In the genomic region with DNA sequence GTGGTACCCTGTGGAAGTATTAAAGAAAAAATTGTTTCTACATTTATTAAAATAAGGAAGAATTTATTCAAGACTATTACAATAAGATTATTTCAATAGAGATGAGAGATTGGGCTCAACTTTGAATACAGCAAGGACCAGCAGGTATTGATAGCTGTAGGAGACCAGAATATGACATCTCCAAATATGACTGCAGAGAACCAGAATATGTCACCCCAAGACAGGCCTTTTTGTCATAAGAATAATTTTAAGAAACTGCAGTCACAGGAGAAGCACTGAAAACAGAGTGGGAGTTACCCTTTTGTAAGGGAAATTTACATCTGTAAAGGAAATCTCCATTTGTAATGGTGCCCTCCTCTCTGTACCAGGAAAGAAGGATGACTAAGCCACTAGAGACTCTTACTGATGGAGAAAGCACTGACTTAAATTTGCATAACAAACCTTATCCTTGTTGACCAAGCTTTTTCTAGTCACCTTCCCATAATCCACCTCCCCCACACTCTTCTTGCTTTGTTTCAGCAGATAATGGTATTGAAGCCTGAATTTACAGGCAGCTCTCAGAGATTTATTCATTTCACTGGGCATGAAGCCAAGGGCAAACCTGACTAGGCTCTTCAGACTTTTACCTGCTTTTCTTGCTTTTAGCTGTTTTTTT, we compare ENCODE assay signal across 15 cellular contexts.
DNase-seq lines count a peak whose midpoint lies in the region; ATAC-seq and TF ChIP-seq lines count a peak whose summit lies in the region.
"Had no signal": no experiment of that assay in that cellular context is flagged by ENCODE, and none has a peak within 500 bp of the region (broad histone marks: within the 10 kb centered on the region; RNA-seq: fewer than 3 reads in every experiment).

No MANE protein-coding gene starts in this region.

- H3K27ac Mint-ChIP-seq in activated T-cell treated with anti-CD3 and anti-CD28 coated beads, Interleukin-2, amount 50 U/mL, for 72 hours: no peak overlapping the region
- H3K27ac Mint-ChIP-seq in WTC11: peak overlapping the region; percentile 97
- H3K27ac Mint-ChIP-seq in stimulated activated effector memory CD8-positive, alpha-beta T cell treated with anti-CD3 and anti-CD28 coated beads, Interleukin-12 subunit alpha, Interleukin-12 subunit beta, amount 100 ng/mL, for 72 hours: no peak overlapping the region

- TF ChIP-seq CTCF in WTC11 (IDR thresholded peaks at IDR 0.05): no peak
- TF ChIP-seq CTCF in heart right ventricle (IDR thresholded peaks at IDR 0.05): no peak

- intact Hi-C loops in heart right ventricle (cut with DNase I): no loop called here

- H3K27me3 Mint-ChIP-seq in activated T-cell treated with anti-CD3 and anti-CD28 coated beads, Interleukin-2, amount 50 U/mL, for 72 hours (ENCODE audit: low read depth): peaks cover 12% of the 10 kb centered on the region
- H3K27me3 Mint-ChIP-seq in WTC11 (ENCODE audit: low read depth): peaks cover 15% of the 10 kb centered on the region

- no peak overlapping the region for H3K4me3 ChIP-seq in heart right ventricle
- H3K4me3 ChIP-seq: GM12878 had no signal

- H3K4me3 Mint-ChIP-seq in activated T-cell treated with anti-CD3 and anti-CD28 coated beads, Interleukin-2, amount 50 U/mL, for 72 hours: peak overlapping the region in 1 of 2 donors; percentile 10
- no peak overlapping the region for H3K4me3 Mint-ChIP-seq in WTC11
- H3K4me3 Mint-ChIP-seq in stimulated activated effector memory CD8-positive, alpha-beta T cell treated with anti-CD3 and anti-CD28 coated beads, Interleukin-12 subunit alpha, Interleukin-12 subunit beta, amount 100 ng/mL, for 72 hours: no peak overlapping the region

- peak; percentile 83 to 91 for ATAC-seq in activated T-cell treated with anti-CD3 and anti-CD28 coated beads, Interleukin-2, amount 50 U/mL, for 72 hours (replicated peaks in 1 of 2)
- ATAC-seq in WTC11 (peak; percentile 98), heart right ventricle (no peak), HG03520 (IDR thresholded peaks at IDR 0.05; ENCODE audit: unreplicated experiment) (no peak)
- peak; percentile 68 for ATAC-seq in stimulated activated effector memory CD8-positive, alpha-beta T cell treated with anti-CD3 and anti-CD28 coated beads, Interleukin-12 subunit alpha, Interleukin-12 subunit beta, amount 100 ng/mL, for 72 hours
- ATAC-seq: GM12878 had no signal

- peaks cover 0 to 7% (median 0%) of the 10 kb centered on the region in 9 donors for H3K4me1 ChIP-seq in heart right ventricle

- POLR2A ChIA-PET in WTC11 (lab: Charles Lee): interaction anchor here (1.1 kb wide), 1 partner anchor 16 kb away, joined by 4 read pairs; no protein-coding TSS in a partner anchor

- H3K4me1 Mint-ChIP-seq in activated T-cell treated with anti-CD3 and anti-CD28 coated beads, Interleukin-2, amount 50 U/mL, for 72 hours (ENCODE audit: low read depth): no peaks in the 10 kb centered on the region
- H3K4me1 Mint-ChIP-seq in WTC11: peaks cover 57% of the 10 kb centered on the region
- H3K4me1 Mint-ChIP-seq in stimulated activated effector memory CD8-positive, alpha-beta T cell treated with anti-CD3 and anti-CD28 coated beads, Interleukin-12 subunit alpha, Interleukin-12 subunit beta, amount 100 ng/mL, for 72 hours: no peaks in the 10 kb centered on the region

- H3K36me3 ChIP-seq in heart right ventricle: no peaks in the 10 kb centered on the region

- H3K9me3 Mint-ChIP-seq in activated T-cell treated with anti-CD3 and anti-CD28 coated beads, Interleukin-2, amount 50 U/mL, for 72 hours: peaks cover 9 to 14% of the 10 kb centered on the region in 2 donors
- H3K9me3 Mint-ChIP-seq in WTC11: peaks cover 52% of the 10 kb centered on the region
- H3K9me3 Mint-ChIP-seq in stimulated activated effector memory CD8-positive, alpha-beta T cell treated with anti-CD3 and anti-CD28 coated beads, Interleukin-12 subunit alpha, Interleukin-12 subunit beta, amount 100 ng/mL, for 72 hours: peaks cover 6% of the 10 kb centered on the region

- H3K36me3 Mint-ChIP-seq in activated T-cell treated with anti-CD3 and anti-CD28 coated beads, Interleukin-2, amount 50 U/mL, for 72 hours (ENCODE audit: insufficient read depth in 2 of 2): peaks cover 3 to 6% of the 10 kb centered on the region in 2 donors
- H3K36me3 Mint-ChIP-seq in WTC11: peaks cover 51% of the 10 kb centered on the region
- no peaks in the 10 kb centered on the region for H3K36me3 Mint-ChIP-seq in stimulated activated effector memory CD8-positive, alpha-beta T cell treated with anti-CD3 and anti-CD28 coated beads, Interleukin-12 subunit alpha, Interleukin-12 subunit beta, amount 100 ng/mL, for 72 hours

- H3K27ac ChIP-seq in heart right ventricle: no peak overlapping the region

- peaks cover 0 to 23% (median 9%) of the 10 kb centered on the region in 11 donors for H3K9me3 ChIP-seq in heart right ventricle

- DNase-seq in activated T-cell treated with anti-CD3 and anti-CD28 coated beads, Interleukin-2, amount 50 U/mL, for 72 hours: peak in 1 of 2 donors; percentile 6
- DNase-seq in activated T-cell treated with anti-CD3 and anti-CD28 coated beads for 4 hours (no peak), NCI-H1105 (lab: John Stamatoyannopoulos, UW) (peak; percentile 71), WTC11 (ENCODE audit: low spot score) (no peak), occipital lobe (lab: John Stamatoyannopoulos, UW) (no peak), heart right ventricle (no peak)
- DNase-seq in stimulated activated effector memory CD8-positive, alpha-beta T cell treated with anti-CD3 and anti-CD28 coated beads, Interleukin-12 subunit alpha, Interleukin-12 subunit beta, amount 100 ng/mL, for 72 hours (ENCODE audit: low spot score in 2 of 2): no peak
- DNase-seq: effector CD8-positive, alpha-beta T cell; Karpas-422; NCI-H446; SHP77 treated with DMSO at 0.1 percent for 48 hours; stimulated activated CD4-positive, alpha-beta T cell treated with anti-CD3 and anti-CD28 coated beads, Interleukin-15, amount 100 ng/mL, for 24 hours; stimulated activated CD8-positive, alpha-beta memory T cell treated with anti-CD3 and anti-CD28 coated beads, Interleukin-4, amount 100 ng/mL, for 48 hours had no signal

- no peaks in the 10 kb centered on the region for H3K27me3 ChIP-seq in heart right ventricle

- CTCF ChIA-PET in WTC11 (lab: Charles Lee): interaction anchor here (1.1 to 3.8 kb wide), 2 partner anchors 10 to 71 kb away, joined by 3 to 29 read pairs; no protein-coding TSS in a partner anchor

TF ChIP-seq in WTC11, 78 proteins besides CTCF, POLR2A, EP300 and RAD21:
- TF ChIP-seq GABPB1 (CRISPR knock-in tag; IDR thresholded peaks at IDR 0.05): no peak
- no peak for TF ChIP-seq ZNF263 (CRISPR knock-in tag; IDR thresholded peaks at IDR 0.05; ENCODE audit: low read depth)
- TF ChIP-seq SP1 (CRISPR knock-in tag; conservative IDR thresholded peaks at IDR 0.05): 0 out of 2 replicates have a peak, but pooled peaks have one; percentile 22
- peak; percentile 70 for TF ChIP-seq TEAD1 (CRISPR knock-in tag; IDR thresholded peaks at IDR 0.05)
- TF ChIP-seq ZNF532 (CRISPR knock-in tag; IDR thresholded peaks at IDR 0.05; ENCODE audit: borderline replicate concordance): peak; percentile 92; the same call in 1 of the 2 replicates
- peak; percentile 89 for TF ChIP-seq NFE2L1 (CRISPR knock-in tag; IDR thresholded peaks at IDR 0.05)
TF ChIP-seq in WTC11: peak in this region for 4.

Comparison
In these comparisons a context has a peak if more than half of its experiments do, and no peak if none do; other contexts are left out.
1. ATAC-seq: peak in activated T-cell treated with anti-CD3 and anti-CD28 coated beads, Interleukin-2, amount 50 U/mL, for 72 hours (2 of 2), WTC11 (single experiment) and stimulated activated effector memory CD8-positive, alpha-beta T cell treated with anti-CD3 and anti-CD28 coated beads, Interleukin-12 subunit alpha, Interleukin-12 subunit beta, amount 100 ng/mL, for 72 hours (single experiment); none in heart right ventricle (0 of 8) and HG03520 (single experiment).